ENCODE assay signal across 9 cellular contexts in the genomic region with DNA sequence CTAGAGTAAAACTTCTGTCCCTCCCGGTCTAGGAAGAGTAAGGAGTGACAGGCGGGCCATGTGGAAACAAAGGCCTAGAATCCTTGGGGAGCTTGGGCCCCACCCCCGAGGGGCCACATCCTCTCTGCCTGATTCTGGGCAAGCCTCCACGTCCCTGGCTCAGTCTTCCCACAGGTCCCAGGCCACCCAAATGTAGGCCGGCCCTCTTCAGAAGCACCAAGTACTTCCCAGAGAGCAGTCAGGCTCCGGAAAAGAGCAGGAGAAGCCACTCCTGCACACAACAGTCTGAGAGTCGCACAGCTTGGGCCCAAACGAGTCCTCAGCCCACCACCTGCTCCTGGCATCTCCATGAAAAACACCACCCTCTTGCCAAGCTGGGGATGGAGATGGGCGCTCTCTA. TPM values are rescaled to one million over a fixed set of nuclear protein-coding genes. Genes with fewer than 3 reads are reported as not detected.
DNase-seq lines count a peak whose midpoint lies in the region; ATAC-seq and TF ChIP-seq lines count a peak whose summit lies in the region.
"Had no signal": no experiment of that assay in that cellular context is flagged by ENCODE, and none has a peak within 500 bp of the region (broad histone marks: within the 10 kb centered on the region; RNA-seq: fewer than 3 reads in every experiment).

No MANE protein-coding gene starts in this region.

- peak overlapping the region; percentile 57 for H3K27ac ChIP-seq in CD8-positive, alpha-beta T cell (ENCODE audit: low read depth, low read length)
- H3K27ac ChIP-seq in RWPE1: peak overlapping the region; percentile 93
- peak overlapping the region; percentile 78 to 93 (median 90) for H3K27ac ChIP-seq in esophagus squamous epithelium
- peak overlapping the region; percentile 98 for H3K27ac ChIP-seq in psoas muscle

- no peak for DNase-seq in CD8-positive, alpha-beta T cell
- DNase-seq in RWPE1 (ENCODE audit: low spot score) (no peak), esophagus squamous epithelium (lab: John Stamatoyannopoulos, UW) (no peak), psoas muscle (peak in 1 of 2 donors; percentile 72), DMS53 (lab: John Stamatoyannopoulos, UW) (no peak), activated gamma-delta T cell (lab: John Stamatoyannopoulos, UW) (no peak), HK-2 (ENCODE audit: unreplicated experiment) (no peak), GM13976 (ENCODE audit: low spot score) (no peak)
- DNase-seq: NCI-H187 treated with DMSO at 0.1 percent for 48 hours had no signal

- POLR2A ChIA-PET in CD8-positive, alpha-beta T cell (lab: Charles Lee): interaction anchor here (8.5 to 23.9 kb wide), 2 partner anchors 11 to 22 kb away, joined by 178 to 810 read pairs; a partner anchor contains a TSS
- POLR2A ChIA-PET in RWPE1 (lab: Yijun Ruan, JAX; ENCODE audit: low non-redundant PET): no interaction called here

- no peaks in the 10 kb centered on the region for H3K9me3 Mint-ChIP-seq in CD8-positive, alpha-beta T cell

- peaks cover 85% of the 10 kb centered on the region for H3K4me1 Mint-ChIP-seq in CD8-positive, alpha-beta T cell (ENCODE audit: low read depth)

- ATAC-seq in CD8-positive, alpha-beta T cell: no peak
- ATAC-seq in psoas muscle: no peak

- H3K4me3 Mint-ChIP-seq in CD8-positive, alpha-beta T cell: peak overlapping the region; percentile 71

- H3K36me3 Mint-ChIP-seq in CD8-positive, alpha-beta T cell: peaks cover 30% of the 10 kb centered on the region

- H3K27me3 ChIP-seq in CD8-positive, alpha-beta T cell (ENCODE audit: insufficient read depth, low read length): no peaks in the 10 kb centered on the region
- H3K27me3 ChIP-seq in esophagus squamous epithelium (no peaks in the 10 kb centered on the region), psoas muscle (ENCODE audit: insufficient read depth in 3 of 3, low read length in 2 of 3) (no peaks in the 10 kb centered on the region)

- peak overlapping the region; percentile 36 for H3K4me3 ChIP-seq in CD8-positive, alpha-beta T cell (ENCODE audit: low read depth, low read length)
- H3K4me3 ChIP-seq in esophagus squamous epithelium (peak overlapping the region in 1 of 4 donors; percentile 35), psoas muscle (peak overlapping the region; percentile 46)

- intact Hi-C loops in CD8-positive, alpha-beta T cell (cut with DNase I, micrococcal nuclease): loop anchor here in 1 of 2 experiments (1.0 kb wide), 1 partner anchor 11 kb away; no protein-coding TSS in a partner anchor
- intact Hi-C loops in esophagus squamous epithelium (cut with DNase I) (no loop called here), psoas muscle (cut with DNase I) (loop anchor here in 1 of 2 donors (2.0 kb wide), 1 partner anchor 14 kb away; no protein-coding TSS in a partner anchor)

- no peaks in the 10 kb centered on the region for H3K9me3 ChIP-seq in CD8-positive, alpha-beta T cell (ENCODE audit: low read length)
- H3K9me3 ChIP-seq in esophagus squamous epithelium: no peaks in the 10 kb centered on the region
- H3K9me3 ChIP-seq in psoas muscle: no peaks in the 10 kb centered on the region

- no peak for TF ChIP-seq CTCF in CD8-positive, alpha-beta T cell (IDR thresholded peaks at IDR 0.05)
- no peak for TF ChIP-seq CTCF in RWPE1 (conservative IDR thresholded peaks at IDR 0.05; ENCODE audit: low read depth)
- no peak for TF ChIP-seq CTCF in esophagus squamous epithelium (IDR thresholded peaks at IDR 0.05)
- no peak for TF ChIP-seq CTCF in psoas muscle (IDR thresholded peaks at IDR 0.05)
- TF ChIP-seq CTCF in GM13976 (IDR thresholded peaks at IDR 0.05; ENCODE audit: borderline replicate concordance, control extremely low read depth, extremely low read depth, insufficient read depth, missing control alignments): no peak

- no peaks in the 10 kb centered on the region for H3K27me3 Mint-ChIP-seq in CD8-positive, alpha-beta T cell (ENCODE audit: low read depth)

- in situ Hi-C loops in GM13976 (cut with MboI; ENCODE audit: low sequenced_read_pairs, unreplicated experiment): no loop called here

- peak overlapping the region; percentile 95 for H3K27ac Mint-ChIP-seq in CD8-positive, alpha-beta T cell

- H3K36me3 ChIP-seq in CD8-positive, alpha-beta T cell (ENCODE audit: insufficient read depth, low read length): no peaks in the 10 kb centered on the region
- H3K36me3 ChIP-seq in esophagus squamous epithelium (peaks cover 0 to 21% (median 0%) of the 10 kb centered on the region in 3 donors), psoas muscle (ENCODE audit: insufficient read depth in 1 of 2, low read depth in 1 of 2) (peaks cover 0 to 17% of the 10 kb centered on the region in 2 donors)

- CTCF ChIA-PET in CD8-positive, alpha-beta T cell (lab: Charles Lee): interaction anchor here (16.3 to 35.6 kb wide), 2 partner anchors 11 to 24 kb away, joined by 397 to 1398 read pairs; a partner anchor contains a TSS
- CTCF ChIA-PET in RWPE1 (lab: Yijun Ruan, JAX): interaction anchor here (0.5 to 0.6 kb wide), 2 partner anchors 63 to 917 kb away, joined by 3 to 5 read pairs; no protein-coding TSS in a partner anchor

- peaks cover 96% of the 10 kb centered on the region for H3K4me1 ChIP-seq in CD8-positive, alpha-beta T cell (ENCODE audit: insufficient read depth, low read length)
- H3K4me1 ChIP-seq in esophagus squamous epithelium (peaks cover 43 to 99% (median 74%) of the 10 kb centered on the region in 3 donors), psoas muscle (peaks cover 81% of the 10 kb centered on the region)

- TF ChIP-seq POLR2A in esophagus squamous epithelium (IDR thresholded peaks at IDR 0.05): no peak

- 59 to 80% methylated on average over 1 to 8 of the region's 9 CpGs for WGBS in esophagus squamous epithelium, 2 donors
- WGBS in psoas muscle, 3 donors: 31 to 36% (median 33%) methylated on average over 9 of the region's 9 CpGs

RNA-seq across cellular contexts. Expression of a gene that starts 15.5 kb away (rescaled TPM):
- total RNA-seq in CD8-positive, alpha-beta T cell: 100 to 1,000 TPM; 187 to 212 TPM
- total RNA-seq in esophagus squamous epithelium (10 to 100 TPM; 29.5 to 44.0 (median 31.8) TPM), psoas muscle (10 to 100 TPM; 34.7 to 71.0 (median 61.1) TPM)
- 100 to 1,000 TPM in 1 of 3 donors, 10 to 100 TPM in 2; 23.5 to 174 (median 30.9) TPM for polyA plus RNA-seq in psoas muscle

RNA-seq across cellular contexts. Expression of a gene that starts 18.5 kb away (rescaled TPM):
- total RNA-seq in CD8-positive, alpha-beta T cell: 1 to 10 TPM; 6.5 to 7.9 TPM
- total RNA-seq in esophagus squamous epithelium: 10 to 100 TPM; 16.4 to 48.5 (median 25.0) TPM
- total RNA-seq in psoas muscle: 1 to 10 TPM in 1 of 4 donors, under 1 TPM in 2, not detected in 1; 0.05 to 2.2 (median 0.08) TPM
- under 1 TPM; 0.04 to 0.06 (median 0.05) TPM for polyA plus RNA-seq in psoas muscle

RNA-seq across cellular contexts. Expression of a gene that starts 52.6 kb away (rescaled TPM):
- total RNA-seq in CD8-positive, alpha-beta T cell: 10 to 100 TPM; 17.6 to 19.1 TPM
- total RNA-seq in esophagus squamous epithelium (10 to 100 TPM; 14.9 to 23.3 (median 17.0) TPM), psoas muscle (10 to 100 TPM in 2 of 4 donors, 1 to 10 TPM in 2; 7.2 to 13.5 (median 10.3) TPM)
- polyA plus RNA-seq in psoas muscle: 10 to 100 TPM in 2 of 3 donors, 1 to 10 TPM in 1; 8.7 to 21.2 (median 12.9) TPM

RNA-seq across cellular contexts. Expression of a gene that starts 54.1 kb away (rescaled TPM):
- total RNA-seq in CD8-positive, alpha-beta T cell: 100 to 1,000 TPM; 285 to 311 TPM
- total RNA-seq in esophagus squamous epithelium (10 to 100 TPM; 14.1 to 26.1 (median 19.6) TPM), psoas muscle (10 to 100 TPM; 19.5 to 21.6 (median 20.6) TPM)
- 10 to 100 TPM; 11.0 to 17.9 (median 15.4) TPM for polyA plus RNA-seq in psoas muscle

RNA-seq across cellular contexts. Expression of a gene that starts 59.9 kb away (rescaled TPM):
- 10 to 100 TPM; 56.2 to 60.1 TPM for total RNA-seq in CD8-positive, alpha-beta T cell
- total RNA-seq in esophagus squamous epithelium (1 to 10 TPM; 3.6 to 9.0 (median 6.1) TPM), psoas muscle (1 to 10 TPM; 3.0 to 6.7 (median 4.0) TPM)
- 1 to 10 TPM; 4.5 to 6.1 (median 5.6) TPM for polyA plus RNA-seq in psoas muscle
